ENCODE assay signal across 13 cellular contexts in the genomic region with DNA sequence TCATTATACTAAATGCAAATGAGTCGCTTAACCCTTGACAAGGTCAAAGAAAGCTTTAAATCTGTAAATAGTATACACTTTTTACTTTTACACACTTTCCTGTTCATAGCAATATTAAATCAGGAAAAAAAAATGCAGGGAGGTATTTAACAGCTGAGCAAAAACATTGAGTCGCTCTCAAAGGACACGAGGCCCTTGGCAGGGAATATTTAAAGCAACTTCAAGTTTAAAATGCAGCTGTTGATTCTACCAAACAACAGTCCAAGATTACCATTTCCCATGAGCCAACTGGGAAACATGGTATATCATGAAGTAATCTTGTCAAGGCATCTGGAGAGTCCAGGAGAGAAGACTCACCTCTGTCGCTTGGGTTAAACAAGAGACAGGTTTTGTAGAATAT.
DNase-seq lines count a peak whose midpoint lies in the region; ATAC-seq, FAIRE-seq and TF ChIP-seq lines count a peak whose summit lies in the region.
"Had no signal": no experiment of that assay in that cellular context is flagged by ENCODE, and none has a peak within 500 bp of the region (broad histone marks: within the 10 kb centered on the region; RNA-seq: fewer than 3 reads in every experiment).

No MANE protein-coding gene starts in this region.

- in situ Hi-C loops in Caki2 (cut with HindIII; ENCODE audit: low pct_unique_long_range_greater_than_20kb, low sequenced_read_pairs) (no loop called here), Panc1 (cut with HindIII; ENCODE audit: low pct_unique_long_range_greater_than_20kb, low sequenced_read_pairs) (no loop called here)

- BruUV-seq in Panc1 (replicated peaks; lab: Mats Ljungman, UMichigan) (no TSS peak), endothelial cell of umbilical vein (replicated peaks; lab: Mats Ljungman, UMichigan) (no TSS peak)

- POLR2A ChIA-PET in Panc1 (lab: Charles Lee) (interaction anchor here (0.7 kb wide), 1 partner anchor 1853 kb away, joined by 4 read pairs; no protein-coding TSS in a partner anchor), endothelial cell of umbilical vein (lab: Charles Lee) (interaction anchor here (1.5 kb wide), 1 partner anchor 67 kb away, joined by 3 read pairs; no protein-coding TSS in a partner anchor)

- ATAC-seq in Panc1 (no peak), HG03039 (IDR thresholded peaks at IDR 0.05; ENCODE audit: unreplicated experiment) (no peak), HG03457 (IDR thresholded peaks at IDR 0.05; ENCODE audit: unreplicated experiment) (no peak), HG02981 (IDR thresholded peaks at IDR 0.05; ENCODE audit: unreplicated experiment) (no peak)

- CTCF ChIA-PET in Panc1 (lab: Charles Lee) (no interaction called here), endothelial cell of umbilical vein (lab: Charles Lee) (interaction anchor here (0.7 to 3.0 kb wide), 9 partner anchors 8 to 112 kb away, joined by 3 to 14 read pairs (median 3); no protein-coding TSS in a partner anchor)

- H4K20me1 ChIP-seq in endothelial cell of umbilical vein (replicated peaks; ENCODE audit: control insufficient read depth, extremely low read depth, insufficient read depth, low read length) = no peaks in the 10 kb centered on the region

- no peaks in the 10 kb centered on the region for H3K27me3 ChIP-seq in Panc1 (ENCODE audit: control insufficient read depth, insufficient read depth, low read length)
- no peaks in the 10 kb centered on the region for H3K27me3 ChIP-seq in endothelial cell of umbilical vein (ENCODE audit: control insufficient read depth in 2 of 2, insufficient read depth in 2 of 2, low read length in 2 of 2)
- H3K27me3 ChIP-seq in sigmoid colon = no peaks in the 10 kb centered on the region

- dilution Hi-C loops in endothelial cell of umbilical vein (cut with MboI; ENCODE audit: extremely low pct_ligation_motif_present, low sequenced_read_pairs) = no loop called here

- 71 to 73% methylated on average over 4 of the region's 4 CpGs for WGBS in sigmoid colon, 2 donors

- peak overlapping the region; percentile 43 for H3K9ac ChIP-seq in endothelial cell of umbilical vein (replicated peaks; ENCODE audit: extremely low read depth, insufficient read depth, low read length)

- no peak overlapping the region for H3K4me3 ChIP-seq in Panc1 (ENCODE audit: low read depth in 2 of 2, low read length in 2 of 2)
- H3K4me3 ChIP-seq in endothelial cell of umbilical vein (replicated peaks in 1 of 3; ENCODE audit: insufficient read depth in 1 of 3, low read depth in 1 of 3, low read length in 3 of 3) = no peak overlapping the region
- no peak overlapping the region for H3K4me3 ChIP-seq in sigmoid colon

- H3K4me2 ChIP-seq in endothelial cell of umbilical vein (ENCODE audit: insufficient read depth, low read length) = peak overlapping the region; percentile 73

- no peaks in the 10 kb centered on the region for H3K9me1 ChIP-seq in endothelial cell of umbilical vein (replicated peaks; ENCODE audit: control insufficient read depth, extremely low read depth, insufficient read depth, low read length)

- H2AFZ ChIP-seq in endothelial cell of umbilical vein (ENCODE audit: low read depth, low read length) = no peak overlapping the region

- TF ChIP-seq EP300 in sigmoid colon (IDR thresholded peaks at IDR 0.05) = no peak

- intact Hi-C loops in Panc1 (cut with micrococcal nuclease; ENCODE audit: unreplicated experiment) = no loop called here
- intact Hi-C loops in endothelial cell of umbilical vein (cut with micrococcal nuclease) = loop anchor here (2.0 kb wide), 1 partner anchor 14 kb away; no protein-coding TSS in a partner anchor
- intact Hi-C loops in sigmoid colon (cut with DNase I) = no loop called here

- peaks cover 2% of the 10 kb centered on the region for H3K79me2 ChIP-seq in endothelial cell of umbilical vein (ENCODE audit: control insufficient read depth, insufficient read depth, low read length)

- no peak for TF ChIP-seq POLR2A in endothelial cell of umbilical vein (IDR thresholded peaks at IDR 0.05; ENCODE audit: low read depth, low read length)
- no peak for TF ChIP-seq POLR2A in sigmoid colon (IDR thresholded peaks at IDR 0.05)

- H3K27ac ChIP-seq in Panc1 (ENCODE audit: low read length) (peak overlapping the region; percentile 80), endothelial cell of umbilical vein (ENCODE audit: insufficient read depth, low read depth, low read length) (peak overlapping the region; percentile 86), sigmoid colon (peak overlapping the region in 1 of 4 donors; percentile 61)

- H3K36me3 ChIP-seq in Panc1 (ENCODE audit: control insufficient read depth, insufficient read depth, low read length) = peaks cover 19% of the 10 kb centered on the region; the same call in 1 of the 2 replicates
- H3K36me3 ChIP-seq in endothelial cell of umbilical vein (ENCODE audit: control insufficient read depth in 2 of 2, extremely low read depth in 1 of 2, insufficient read depth in 2 of 2, low read length in 2 of 2) = peaks cover 7 to 28% of the 10 kb centered on the region in 2 experiments
- peaks cover 3 to 89% (median 33%) of the 10 kb centered on the region in 4 donors for H3K36me3 ChIP-seq in sigmoid colon

- DNase-seq in Caki2 (ENCODE audit: low read depth) (peak; percentile 29), Panc1 (ENCODE audit: low read depth, low spot score) (no peak), endothelial cell of umbilical vein (ENCODE audit: low read depth, low spot score) (peak; percentile 11), sigmoid colon (peak; percentile 40), NCI-H146 treated with DMSO at 0.1 percent for 48 hours (lab: John Stamatoyannopoulos, UW; ENCODE audit: unreplicated experiment) (no peak)
- DNase-seq: activated effector memory CD4-positive, alpha-beta T cell treated with anti-CD3 and anti-CD28 coated beads, Interleukin-2, amount 50 U/mL, for 16 hours; NCI-H146; NCI-H82; stimulated activated CD4-positive, alpha-beta T cell treated with anti-CD3 and anti-CD28 coated beads, Interleukin-2, amount 100 ng/mL, for 24 hours; stimulated activated naive B cell treated with anti-CD40 and anti-IgM and Interleukin-4, amounts not matched to agents 10 μg/mL and 1 μg/mL and 100 μg/mL, for 72 hours had no signal

- H3K4me1 ChIP-seq in Panc1 (ENCODE audit: control insufficient read depth, insufficient read depth, low read length) = peaks cover 54% of the 10 kb centered on the region
- peaks cover 64% of the 10 kb centered on the region for H3K4me1 ChIP-seq in endothelial cell of umbilical vein (ENCODE audit: control insufficient read depth, extremely low read depth, insufficient read depth, low read length)
- peaks cover 0 to 23% (median 19%) of the 10 kb centered on the region in 4 donors for H3K4me1 ChIP-seq in sigmoid colon

- H3K9me3 ChIP-seq in Panc1 (ENCODE audit: control insufficient read depth, insufficient read depth, low read depth, low read length) (no peaks in the 10 kb centered on the region), endothelial cell of umbilical vein (replicated peaks; ENCODE audit: control insufficient read depth, insufficient read depth, low read length) (no peaks in the 10 kb centered on the region), sigmoid colon (no peaks in the 10 kb centered on the region)

- peak; percentile 35 for FAIRE-seq in endothelial cell of umbilical vein (lab: Jason Lieb, UNC)

- TF ChIP-seq CTCF in Panc1 (IDR thresholded peaks at IDR 0.05) (no peak), endothelial cell of umbilical vein (IDR thresholded peaks at IDR 0.05; ENCODE audit: extremely low read depth in 1 of 2, insufficient read depth in 1 of 2, low read depth in 1 of 2, low read length in 2 of 2) (no peak), sigmoid colon (IDR thresholded peaks at IDR 0.05) (no peak)

TF ChIP-seq in endothelial cell of umbilical vein, 7 proteins besides CTCF, POLR2A, EP300 and RAD21:
- TF ChIP-seq JUN (IDR thresholded peaks at IDR 0.05; ENCODE audit: borderline replicate concordance, insufficient read depth, insufficient read length, low read depth) = no peak
- TF ChIP-seq EZH2 (IDR thresholded peaks at IDR 0.05; ENCODE audit: borderline replicate concordance, low read depth, low read length, severe bottlenecking) = no peak
- no peak for TF ChIP-seq POLR2AphosphoS5 (IDR thresholded peaks at IDR 0.05; ENCODE audit: insufficient read depth, low read depth, low read length)
- no peak for TF ChIP-seq MAX (IDR thresholded peaks at IDR 0.05; ENCODE audit: insufficient read depth, insufficient read length)
- no peak for TF ChIP-seq MYC (IDR thresholded peaks at IDR 0.05; ENCODE audit: low read depth, low read length)
- TF ChIP-seq FOS (IDR thresholded peaks at IDR 0.05; ENCODE audit: borderline replicate concordance, insufficient read depth, low read length) = peak; percentile 55
- TF ChIP-seq GATA2 (IDR thresholded peaks at IDR 0.05; ENCODE audit: insufficient read depth, insufficient read length, low read depth, low read length) = no peak

Comparison
In these comparisons a context has a peak if more than half of its experiments do, and no peak if none do; other contexts are left out.
1. DNase-seq: peak in Caki2 (single experiment), endothelial cell of umbilical vein (single experiment) and sigmoid colon (single experiment); none in Panc1 (single experiment) and NCI-H146 treated with DMSO at 0.1 percent for 48 hours (single experiment).